Comparison of ENCODE assay signal across 2 cellular contexts in the genomic region with DNA sequence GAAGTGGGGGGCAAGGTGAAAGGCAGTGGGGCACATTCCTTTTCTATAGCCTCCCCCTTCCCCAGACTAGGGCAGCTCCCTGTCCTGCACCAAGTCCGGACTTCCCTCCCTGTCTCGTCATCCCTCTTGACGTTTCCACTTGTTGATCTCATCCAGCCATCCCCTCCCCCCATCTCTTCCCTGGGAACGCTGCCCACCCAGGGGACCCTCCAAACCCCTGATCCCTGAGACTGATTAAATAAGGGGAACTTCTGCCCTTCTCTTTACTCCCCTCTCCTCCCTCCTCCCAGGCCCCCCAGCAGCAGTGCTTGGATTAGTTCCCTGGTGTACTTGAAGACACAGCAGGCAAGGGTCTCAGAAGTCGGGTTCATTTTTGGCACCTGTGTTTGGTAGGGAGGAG.
TF ChIP-seq lines count a peak whose summit lies in the region.

No MANE protein-coding gene starts in this region.

TF ChIP-seq in GM23338, 12 proteins besides CTCF, POLR2A, EP300 and RAD21 (continues in another document):
- TF ChIP-seq NANOG (IDR thresholded peaks at IDR 0.05; ENCODE audit: borderline replicate concordance) = no peak
- no peak for TF ChIP-seq STAT1 (IDR thresholded peaks at IDR 0.05; ENCODE audit: unreplicated experiment)
- TF ChIP-seq ZNF114 (CRISPR knock-in tag; IDR thresholded peaks at IDR 0.05) = no peak
- TF ChIP-seq, protein P1, sequence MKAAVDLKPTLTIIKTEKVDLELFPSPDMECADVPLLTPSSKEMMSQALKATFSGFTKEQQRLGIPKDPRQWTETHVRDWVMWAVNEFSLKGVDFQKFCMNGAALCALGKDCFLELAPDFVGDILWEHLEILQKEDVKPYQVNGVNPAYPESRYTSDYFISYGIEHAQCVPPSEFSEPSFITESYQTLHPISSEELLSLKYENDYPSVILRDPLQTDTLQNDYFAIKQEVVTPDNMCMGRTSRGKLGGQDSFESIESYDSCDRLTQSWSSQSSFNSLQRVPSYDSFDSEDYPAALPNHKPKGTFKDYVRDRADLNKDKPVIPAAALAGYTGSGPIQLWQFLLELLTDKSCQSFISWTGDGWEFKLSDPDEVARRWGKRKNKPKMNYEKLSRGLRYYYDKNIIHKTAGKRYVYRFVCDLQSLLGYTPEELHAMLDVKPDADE (IDR thresholded peaks at IDR 0.05) = no peak
- no peak for TF ChIP-seq EZH2phosphoT487 (IDR thresholded peaks at IDR 0.05; ENCODE audit: unreplicated experiment)
- no peak for TF ChIP-seq POLR2AphosphoS5 (IDR thresholded peaks at IDR 0.05; ENCODE audit: low read depth)
- TF ChIP-seq ZNF331 (CRISPR knock-in tag; IDR thresholded peaks at IDR 0.05; ENCODE audit: low read depth) = no peak
- no peak for TF ChIP-seq JUNB (IDR thresholded peaks at IDR 0.05; ENCODE audit: unreplicated experiment)
- TF ChIP-seq, protein P2, sequence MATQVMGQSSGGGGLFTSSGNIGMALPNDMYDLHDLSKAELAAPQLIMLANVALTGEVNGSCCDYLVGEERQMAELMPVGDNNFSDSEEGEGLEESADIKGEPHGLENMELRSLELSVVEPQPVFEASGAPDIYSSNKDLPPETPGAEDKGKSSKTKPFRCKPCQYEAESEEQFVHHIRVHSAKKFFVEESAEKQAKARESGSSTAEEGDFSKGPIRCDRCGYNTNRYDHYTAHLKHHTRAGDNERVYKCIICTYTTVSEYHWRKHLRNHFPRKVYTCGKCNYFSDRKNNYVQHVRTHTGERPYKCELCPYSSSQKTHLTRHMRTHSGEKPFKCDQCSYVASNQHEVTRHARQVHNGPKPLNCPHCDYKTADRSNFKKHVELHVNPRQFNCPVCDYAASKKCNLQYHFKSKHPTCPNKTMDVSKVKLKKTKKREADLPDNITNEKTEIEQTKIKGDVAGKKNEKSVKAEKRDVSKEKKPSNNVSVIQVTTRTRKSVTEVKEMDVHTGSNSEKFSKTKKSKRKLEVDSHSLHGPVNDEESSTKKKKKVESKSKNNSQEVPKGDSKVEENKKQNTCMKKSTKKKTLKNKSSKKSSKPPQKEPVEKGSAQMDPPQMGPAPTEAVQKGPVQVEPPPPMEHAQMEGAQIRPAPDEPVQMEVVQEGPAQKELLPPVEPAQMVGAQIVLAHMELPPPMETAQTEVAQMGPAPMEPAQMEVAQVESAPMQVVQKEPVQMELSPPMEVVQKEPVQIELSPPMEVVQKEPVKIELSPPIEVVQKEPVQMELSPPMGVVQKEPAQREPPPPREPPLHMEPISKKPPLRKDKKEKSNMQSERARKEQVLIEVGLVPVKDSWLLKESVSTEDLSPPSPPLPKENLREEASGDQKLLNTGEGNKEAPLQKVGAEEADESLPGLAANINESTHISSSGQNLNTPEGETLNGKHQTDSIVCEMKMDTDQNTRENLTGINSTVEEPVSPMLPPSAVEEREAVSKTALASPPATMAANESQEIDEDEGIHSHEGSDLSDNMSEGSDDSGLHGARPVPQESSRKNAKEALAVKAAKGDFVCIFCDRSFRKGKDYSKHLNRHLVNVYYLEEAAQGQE (IDR thresholded peaks at IDR 0.05; ENCODE audit: unreplicated experiment) = no peak
- TF ChIP-seq EZH2 (IDR thresholded peaks at IDR 0.05; ENCODE audit: low read depth, unreplicated experiment) = no peak
- TF ChIP-seq CREB1 (CRISPR knock-in tag; IDR thresholded peaks at IDR 0.05; ENCODE audit: low read depth) = no peak

TF ChIP-seq in H1, 55 proteins besides CTCF, POLR2A, EP300 and RAD21:
- TF ChIP-seq, protein P3, sequence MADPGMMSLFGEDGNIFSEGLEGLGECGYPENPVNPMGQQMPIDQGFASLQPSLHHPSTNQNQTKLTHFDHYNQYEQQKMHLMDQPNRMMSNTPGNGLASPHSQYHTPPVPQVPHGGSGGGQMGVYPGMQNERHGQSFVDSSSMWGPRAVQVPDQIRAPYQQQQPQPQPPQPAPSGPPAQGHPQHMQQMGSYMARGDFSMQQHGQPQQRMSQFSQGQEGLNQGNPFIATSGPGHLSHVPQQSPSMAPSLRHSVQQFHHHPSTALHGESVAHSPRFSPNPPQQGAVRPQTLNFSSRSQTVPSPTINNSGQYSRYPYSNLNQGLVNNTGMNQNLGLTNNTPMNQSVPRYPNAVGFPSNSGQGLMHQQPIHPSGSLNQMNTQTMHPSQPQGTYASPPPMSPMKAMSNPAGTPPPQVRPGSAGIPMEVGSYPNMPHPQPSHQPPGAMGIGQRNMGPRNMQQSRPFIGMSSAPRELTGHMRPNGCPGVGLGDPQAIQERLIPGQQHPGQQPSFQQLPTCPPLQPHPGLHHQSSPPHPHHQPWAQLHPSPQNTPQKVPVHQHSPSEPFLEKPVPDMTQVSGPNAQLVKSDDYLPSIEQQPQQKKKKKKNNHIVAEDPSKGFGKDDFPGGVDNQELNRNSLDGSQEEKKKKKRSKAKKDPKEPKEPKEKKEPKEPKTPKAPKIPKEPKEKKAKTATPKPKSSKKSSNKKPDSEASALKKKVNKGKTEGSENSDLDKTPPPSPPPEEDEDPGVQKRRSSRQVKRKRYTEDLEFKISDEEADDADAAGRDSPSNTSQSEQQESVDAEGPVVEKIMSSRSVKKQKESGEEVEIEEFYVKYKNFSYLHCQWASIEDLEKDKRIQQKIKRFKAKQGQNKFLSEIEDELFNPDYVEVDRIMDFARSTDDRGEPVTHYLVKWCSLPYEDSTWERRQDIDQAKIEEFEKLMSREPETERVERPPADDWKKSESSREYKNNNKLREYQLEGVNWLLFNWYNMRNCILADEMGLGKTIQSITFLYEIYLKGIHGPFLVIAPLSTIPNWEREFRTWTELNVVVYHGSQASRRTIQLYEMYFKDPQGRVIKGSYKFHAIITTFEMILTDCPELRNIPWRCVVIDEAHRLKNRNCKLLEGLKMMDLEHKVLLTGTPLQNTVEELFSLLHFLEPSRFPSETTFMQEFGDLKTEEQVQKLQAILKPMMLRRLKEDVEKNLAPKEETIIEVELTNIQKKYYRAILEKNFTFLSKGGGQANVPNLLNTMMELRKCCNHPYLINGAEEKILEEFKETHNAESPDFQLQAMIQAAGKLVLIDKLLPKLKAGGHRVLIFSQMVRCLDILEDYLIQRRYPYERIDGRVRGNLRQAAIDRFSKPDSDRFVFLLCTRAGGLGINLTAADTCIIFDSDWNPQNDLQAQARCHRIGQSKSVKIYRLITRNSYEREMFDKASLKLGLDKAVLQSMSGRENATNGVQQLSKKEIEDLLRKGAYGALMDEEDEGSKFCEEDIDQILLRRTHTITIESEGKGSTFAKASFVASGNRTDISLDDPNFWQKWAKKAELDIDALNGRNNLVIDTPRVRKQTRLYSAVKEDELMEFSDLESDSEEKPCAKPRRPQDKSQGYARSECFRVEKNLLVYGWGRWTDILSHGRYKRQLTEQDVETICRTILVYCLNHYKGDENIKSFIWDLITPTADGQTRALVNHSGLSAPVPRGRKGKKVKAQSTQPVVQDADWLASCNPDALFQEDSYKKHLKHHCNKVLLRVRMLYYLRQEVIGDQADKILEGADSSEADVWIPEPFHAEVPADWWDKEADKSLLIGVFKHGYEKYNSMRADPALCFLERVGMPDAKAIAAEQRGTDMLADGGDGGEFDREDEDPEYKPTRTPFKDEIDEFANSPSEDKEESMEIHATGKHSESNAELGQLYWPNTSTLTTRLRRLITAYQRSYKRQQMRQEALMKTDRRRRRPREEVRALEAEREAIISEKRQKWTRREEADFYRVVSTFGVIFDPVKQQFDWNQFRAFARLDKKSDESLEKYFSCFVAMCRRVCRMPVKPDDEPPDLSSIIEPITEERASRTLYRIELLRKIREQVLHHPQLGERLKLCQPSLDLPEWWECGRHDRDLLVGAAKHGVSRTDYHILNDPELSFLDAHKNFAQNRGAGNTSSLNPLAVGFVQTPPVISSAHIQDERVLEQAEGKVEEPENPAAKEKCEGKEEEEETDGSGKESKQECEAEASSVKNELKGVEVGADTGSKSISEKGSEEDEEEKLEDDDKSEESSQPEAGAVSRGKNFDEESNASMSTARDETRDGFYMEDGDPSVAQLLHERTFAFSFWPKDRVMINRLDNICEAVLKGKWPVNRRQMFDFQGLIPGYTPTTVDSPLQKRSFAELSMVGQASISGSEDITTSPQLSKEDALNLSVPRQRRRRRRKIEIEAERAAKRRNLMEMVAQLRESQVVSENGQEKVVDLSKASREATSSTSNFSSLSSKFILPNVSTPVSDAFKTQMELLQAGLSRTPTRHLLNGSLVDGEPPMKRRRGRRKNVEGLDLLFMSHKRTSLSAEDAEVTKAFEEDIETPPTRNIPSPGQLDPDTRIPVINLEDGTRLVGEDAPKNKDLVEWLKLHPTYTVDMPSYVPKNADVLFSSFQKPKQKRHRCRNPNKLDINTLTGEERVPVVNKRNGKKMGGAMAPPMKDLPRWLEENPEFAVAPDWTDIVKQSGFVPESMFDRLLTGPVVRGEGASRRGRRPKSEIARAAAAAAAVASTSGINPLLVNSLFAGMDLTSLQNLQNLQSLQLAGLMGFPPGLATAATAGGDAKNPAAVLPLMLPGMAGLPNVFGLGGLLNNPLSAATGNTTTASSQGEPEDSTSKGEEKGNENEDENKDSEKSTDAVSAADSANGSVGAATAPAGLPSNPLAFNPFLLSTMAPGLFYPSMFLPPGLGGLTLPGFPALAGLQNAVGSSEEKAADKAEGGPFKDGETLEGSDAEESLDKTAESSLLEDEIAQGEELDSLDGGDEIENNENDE (IDR thresholded peaks at IDR 0.05; ENCODE audit: insufficient replicate concordance, low read length) = no peak
- TF ChIP-seq CTBP2 (IDR thresholded peaks at IDR 0.05; ENCODE audit: borderline replicate concordance, insufficient read depth, insufficient read length, low read length) = no peak
- TF ChIP-seq BCL11A (IDR thresholded peaks at IDR 0.05; ENCODE audit: low read depth in 2 of 2, low read length in 2 of 2) = no peak
- TF ChIP-seq KDM1A (IDR thresholded peaks at IDR 0.05; ENCODE audit: borderline replicate concordance, low read length) = no peak
- TF ChIP-seq SP1 (IDR thresholded peaks at IDR 0.05; ENCODE audit: low read depth, low read length) = no peak
- TF ChIP-seq GTF2F1 (IDR thresholded peaks at IDR 0.05; ENCODE audit: borderline replicate concordance, low read depth, low read length) = no peak
- no peak for TF ChIP-seq EGR1 (IDR thresholded peaks at IDR 0.05; ENCODE audit: borderline replicate concordance, low read depth, low read length)
- no peak for TF ChIP-seq HDAC2 (IDR thresholded peaks at IDR 0.05; ENCODE audit: borderline replicate concordance in 1 of 2, low read depth in 2 of 2, low read length in 2 of 2)
- TF ChIP-seq HDAC6 (IDR thresholded peaks at IDR 0.05; ENCODE audit: low read depth, low read length) = no peak
- no peak for TF ChIP-seq ZNF274 (IDR thresholded peaks at IDR 0.05; ENCODE audit: borderline replicate concordance, extremely low read depth, low read length)
- TF ChIP-seq BRCA1 (IDR thresholded peaks at IDR 0.05; ENCODE audit: low read depth, low read length) = no peak
- no peak for TF ChIP-seq TBP (IDR thresholded peaks at IDR 0.05; ENCODE audit: low read depth, low read length)
- TF ChIP-seq TAF7 (optimal IDR thresholded peaks at IDR 0.05; ENCODE audit: borderline replicate concordance, low read depth, low read length) = no peak
- TF ChIP-seq RNF2 (IDR thresholded peaks at IDR 0.05; ENCODE audit: borderline replicate concordance, low read depth, low read length, missing control alignments, poor library complexity, severe bottlenecking) = no peak
- no peak for TF ChIP-seq CBX8 (IDR thresholded peaks at IDR 0.05; ENCODE audit: borderline replicate concordance, low read depth, low read length)
- no peak for TF ChIP-seq TCF12 (IDR thresholded peaks at IDR 0.05; ENCODE audit: low read depth, low read length)
TF ChIP-seq in H1: peak in this region for 0.
